9 cellular contexts compared by ENCODE assay signal in the genomic region with DNA sequence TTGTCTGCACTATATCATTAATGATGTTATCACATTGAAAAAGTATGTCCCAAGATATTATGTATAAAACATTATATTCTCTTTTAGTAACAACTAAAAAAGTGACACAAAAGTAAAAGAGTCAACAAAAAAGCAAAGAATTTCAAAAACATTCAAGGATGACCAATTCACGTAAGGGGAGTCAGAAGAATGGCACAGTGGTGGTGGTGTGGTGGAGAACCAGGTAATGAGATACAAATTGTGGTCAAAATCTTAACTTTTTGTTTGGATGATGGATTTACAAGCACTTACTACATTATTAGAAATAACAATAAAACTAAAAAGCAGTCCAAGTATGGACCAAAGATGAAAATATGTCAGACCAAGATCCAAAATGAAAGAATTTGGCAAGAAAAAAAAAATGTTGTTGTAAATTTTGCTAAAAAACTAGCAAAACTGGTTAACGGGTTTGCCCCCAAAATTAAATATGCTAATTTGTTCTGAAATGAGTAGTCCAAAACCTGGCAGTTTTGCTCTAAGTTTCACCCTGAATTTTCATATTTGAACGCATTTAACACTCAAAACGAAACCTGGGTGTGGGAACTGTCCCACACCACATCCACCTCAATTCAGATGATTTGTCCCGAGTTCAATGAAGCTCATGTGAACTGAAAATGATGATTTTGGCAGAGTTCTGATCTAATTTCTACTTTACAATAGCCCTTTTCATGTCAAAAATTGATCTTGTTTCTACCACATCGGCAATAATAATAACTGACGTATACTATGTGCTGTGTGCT.
A peak's percentile ranks its signal among the peaks of the same experiment; 100 is the strongest.
DNase-seq lines count a peak whose midpoint lies in the region; ATAC-seq and TF ChIP-seq lines count a peak whose summit lies in the region.
"Had no signal": no experiment of that assay in that cellular context is flagged by ENCODE, and none has a peak within 500 bp of the region (broad histone marks: within the 10 kb centered on the region; RNA-seq: fewer than 3 reads in every experiment).

No MANE protein-coding gene starts in this region.

- H3K4me3 Mint-ChIP-seq in activated CD8-positive, alpha-beta memory T cell treated with anti-CD3 and anti-CD28 coated beads, Interleukin-2, amount 10 ng/mL, durations not matched to agents 7 days and 5 days: peak overlapping the region; percentile 38
- H3K4me3 Mint-ChIP-seq in T-cell: peak overlapping the region in 2 of 3 donors; percentile 7 to 23
- peak overlapping the region; percentile 29 for H3K4me3 Mint-ChIP-seq in stimulated activated effector memory CD8-positive, alpha-beta T cell treated with anti-CD3 and anti-CD28 coated beads, Interleukin-12 subunit alpha, Interleukin-12 subunit beta, amount 100 ng/mL, for 72 hours

- peak; percentile 83 for DNase-seq in activated CD8-positive, alpha-beta memory T cell treated with anti-CD3 and anti-CD28 coated beads, Interleukin-2, amount 10 ng/mL, durations not matched to agents 7 days and 5 days
- DNase-seq in activated CD8-positive, alpha-beta memory T cell treated with anti-CD3 and anti-CD28 coated beads, Interleukin-2, amount 50 U/mL, for 48 hours: no peak
- peak in 4 of 34 experiments; percentile 3 to 6 (median 4) for DNase-seq in T-cell
- DNase-seq in stimulated activated effector memory CD8-positive, alpha-beta T cell treated with anti-CD3 and anti-CD28 coated beads, Interleukin-12 subunit alpha, Interleukin-12 subunit beta, amount 100 ng/mL, for 72 hours (ENCODE audit: low spot score in 2 of 2): peak; percentile 18 to 62
- no peak for DNase-seq in Right ventricle myocardium superior
- DNase-seq in HEK293T (ENCODE audit: extremely low spot score): no peak
- DNase-seq in T1000 (lab: John Stamatoyannopoulos, UW): no peak
- DNase-seq: right cardiac atrium had no signal

- ATAC-seq in activated CD8-positive, alpha-beta memory T cell treated with anti-CD3 and anti-CD28 coated beads, Interleukin-2, amount 10 ng/mL, durations not matched to agents 7 days and 5 days: peak; percentile 88
- peak; percentile 86 for ATAC-seq in HG02763 (IDR thresholded peaks at IDR 0.05; ENCODE audit: unreplicated experiment)
- peak; percentile 40 to 53 (median 42) for ATAC-seq in T-cell (replicated peaks in 1 of 4)
- ATAC-seq in stimulated activated effector memory CD8-positive, alpha-beta T cell treated with anti-CD3 and anti-CD28 coated beads, Interleukin-12 subunit alpha, Interleukin-12 subunit beta, amount 100 ng/mL, for 72 hours: peak; percentile 92
- ATAC-seq in Right ventricle myocardium superior (ENCODE audit: poor library complexity): no peak
- ATAC-seq: right cardiac atrium had no signal

- H3K9me3 Mint-ChIP-seq in activated CD8-positive, alpha-beta memory T cell treated with anti-CD3 and anti-CD28 coated beads, Interleukin-2, amount 10 ng/mL, durations not matched to agents 7 days and 5 days (ENCODE audit: low read depth): no peaks in the 10 kb centered on the region
- H3K9me3 Mint-ChIP-seq in T-cell: no peaks in the 10 kb centered on the region
- H3K9me3 Mint-ChIP-seq in stimulated activated effector memory CD8-positive, alpha-beta T cell treated with anti-CD3 and anti-CD28 coated beads, Interleukin-12 subunit alpha, Interleukin-12 subunit beta, amount 100 ng/mL, for 72 hours: peaks cover 4% of the 10 kb centered on the region

- intact Hi-C loops in Right ventricle myocardium superior (cut with DNase I): no loop called here

- POLR2A ChIA-PET in T-cell (lab: Charles Lee): no interaction called here
- POLR2A ChIA-PET in HEK293T (lab: Yijun Ruan, JAX): no interaction called here

- H3K27me3 Mint-ChIP-seq in activated CD8-positive, alpha-beta memory T cell treated with anti-CD3 and anti-CD28 coated beads, Interleukin-2, amount 10 ng/mL, durations not matched to agents 7 days and 5 days: peaks cover 43% of the 10 kb centered on the region
- no peaks in the 10 kb centered on the region for H3K27me3 Mint-ChIP-seq in T-cell

- H3K36me3 Mint-ChIP-seq in activated CD8-positive, alpha-beta memory T cell treated with anti-CD3 and anti-CD28 coated beads, Interleukin-2, amount 10 ng/mL, durations not matched to agents 7 days and 5 days: peaks cover 27% of the 10 kb centered on the region
- H3K36me3 Mint-ChIP-seq in T-cell: peaks cover 3% of the 10 kb centered on the region
- H3K36me3 Mint-ChIP-seq in stimulated activated effector memory CD8-positive, alpha-beta T cell treated with anti-CD3 and anti-CD28 coated beads, Interleukin-12 subunit alpha, Interleukin-12 subunit beta, amount 100 ng/mL, for 72 hours: peaks cover 88% of the 10 kb centered on the region

- H3K27ac Mint-ChIP-seq in activated CD8-positive, alpha-beta memory T cell treated with anti-CD3 and anti-CD28 coated beads, Interleukin-2, amount 10 ng/mL, durations not matched to agents 7 days and 5 days: peak overlapping the region; percentile 54
- peak overlapping the region in 1 of 2 donors; percentile 39 for H3K27ac Mint-ChIP-seq in T-cell
- H3K27ac Mint-ChIP-seq in stimulated activated effector memory CD8-positive, alpha-beta T cell treated with anti-CD3 and anti-CD28 coated beads, Interleukin-12 subunit alpha, Interleukin-12 subunit beta, amount 100 ng/mL, for 72 hours: peak overlapping the region; percentile 71

- peaks cover 40% of the 10 kb centered on the region for H3K4me1 Mint-ChIP-seq in activated CD8-positive, alpha-beta memory T cell treated with anti-CD3 and anti-CD28 coated beads, Interleukin-2, amount 10 ng/mL, durations not matched to agents 7 days and 5 days
- peaks cover 0 to 24% (median 15%) of the 10 kb centered on the region in 3 donors for H3K4me1 Mint-ChIP-seq in T-cell
- peaks cover 25% of the 10 kb centered on the region for H3K4me1 Mint-ChIP-seq in stimulated activated effector memory CD8-positive, alpha-beta T cell treated with anti-CD3 and anti-CD28 coated beads, Interleukin-12 subunit alpha, Interleukin-12 subunit beta, amount 100 ng/mL, for 72 hours

- CTCF ChIA-PET in activated CD8-positive, alpha-beta memory T cell treated with anti-CD3 and anti-CD28 coated beads, Interleukin-2, amount 10 ng/mL, durations not matched to agents 7 days and 5 days (lab: Charles Lee): interaction anchor here (1.0 kb wide), 1 partner anchor 136 kb away, joined by 3 read pairs; the partner anchor contains the start of gene IKZF2
- CTCF ChIA-PET in T-cell (lab: Charles Lee): no interaction called here
- CTCF ChIA-PET in HEK293T (lab: Yijun Ruan, JAX): no interaction called here

TF ChIP-seq in HEK293T, 16 proteins besides CTCF, POLR2A, EP300 and RAD21:
- TF ChIP-seq L3MBTL2 (conservative IDR thresholded peaks at IDR 0.05): no peak
- no peak for TF ChIP-seq FOXK2 (IDR thresholded peaks at IDR 0.05)
- TF ChIP-seq NFRKB (IDR thresholded peaks at IDR 0.05): no peak
- no peak for TF ChIP-seq LEF1 (IDR thresholded peaks at IDR 0.05; ENCODE audit: borderline replicate concordance)
- no peak for TF ChIP-seq CTBP1 (IDR thresholded peaks at IDR 0.05; ENCODE audit: borderline replicate concordance)
- TF ChIP-seq TARDBP (IDR thresholded peaks at IDR 0.05): no peak
- TF ChIP-seq FOXA1 (IDR thresholded peaks at IDR 0.05): no peak
- TF ChIP-seq HDGF (IDR thresholded peaks at IDR 0.05; ENCODE audit: borderline replicate concordance): no peak

Comparison
In these comparisons a context has a peak if more than half of its experiments do, and no peak if none do; other contexts are left out.
1. DNase-seq: peak in activated CD8-positive, alpha-beta memory T cell treated with anti-CD3 and anti-CD28 coated beads, Interleukin-2, amount 10 ng/mL, durations not matched to agents 7 days and 5 days (single experiment) and stimulated activated effector memory CD8-positive, alpha-beta T cell treated with anti-CD3 and anti-CD28 coated beads, Interleukin-12 subunit alpha, Interleukin-12 subunit beta, amount 100 ng/mL, for 72 hours (2 of 2); none in activated CD8-positive, alpha-beta memory T cell treated with anti-CD3 and anti-CD28 coated beads, Interleukin-2, amount 50 U/mL, for 48 hours (single experiment), Right ventricle myocardium superior (single experiment), HEK293T (single experiment) and T1000 (single experiment).
2. Peak in every context shown above with its lines, with median percentiles within 50 percentile points of each other: H3K4me3 Mint-ChIP-seq.